Comparison of ENCODE assay signal across 28 cellular contexts in genomic region chr7:24517166-24517565, GRCh38.
"Had no signal": no experiment of that assay in that cellular context is flagged by ENCODE, and none has a peak within 500 bp of the region (broad histone marks: within the 10 kb centered on the region; RNA-seq: fewer than 3 reads in every experiment).

No MANE protein-coding gene starts in this region.

- FAIRE-seq: colon, endometrium, endothelial cell of umbilical vein, frontal cortex had no signal

- DNase-seq: colonic mucosa; cortex of kidney; dermis blood vessel endothelial cell; dorsolateral prefrontal cortex; effector CD4-positive, alpha-beta T cell; effector CD8-positive, alpha-beta T cell; effector memory CD4-positive, alpha-beta T cell; effector memory CD8-positive, alpha-beta T cell; endodermal cell; erythroblast; esophagus squamous epithelium; foreskin fibroblast; foreskin keratinocyte; foreskin melanocyte; gastrocnemius medialis; glutamatergic neuron; head of caudate nucleus; heart left ventricle; heart right ventricle had no signal

- H3K36me3 ChIP-seq: colonic mucosa, esophagus muscularis mucosa, esophagus squamous epithelium, gastrocnemius medialis, gastroesophageal sphincter, heart left ventricle, heart right ventricle had no signal

- H3K4me1 ChIP-seq: colonic mucosa, esophagus muscularis mucosa, esophagus squamous epithelium, foreskin keratinocyte, gastrocnemius medialis, gastroesophageal sphincter, heart left ventricle, heart right ventricle had no signal

- H3K9me3 ChIP-seq: colonic mucosa, esophagus muscularis mucosa, esophagus squamous epithelium, gastrocnemius medialis, gastroesophageal sphincter, heart left ventricle had no signal

- H3K27me3 ChIP-seq: colonic mucosa, gastrocnemius medialis, gastroesophageal sphincter had no signal

- H3K4me3 ChIP-seq: colonic mucosa, coronary artery, dorsolateral prefrontal cortex, esophagus muscularis mucosa, esophagus squamous epithelium, gastrocnemius medialis, gastroesophageal sphincter, heart left ventricle, heart right ventricle had no signal

- H3K27ac ChIP-seq: colonic mucosa, coronary artery, dorsolateral prefrontal cortex, epithelial cell of prostate, esophagus muscularis mucosa, esophagus squamous epithelium, foreskin keratinocyte, gastrocnemius medialis, gastroesophageal sphincter, heart left ventricle, heart right ventricle had no signal

- ATAC-seq: effector memory CD8-positive, alpha-beta T cell; esophagus mucosa; foreskin keratinocyte; gastrocnemius medialis; gastroesophageal sphincter; heart left ventricle; heart right ventricle had no signal
